In genomic region chr5:43316421-43316820, GRCh38 we compare ENCODE assay signal across 1 cellular context.
TF ChIP-seq lines count a peak whose summit lies in the region.

No MANE protein-coding gene starts in this region.

TF ChIP-seq in HEK293T, 16 proteins besides CTCF, POLR2A, EP300 and RAD21:
- TF ChIP-seq TARDBP (IDR thresholded peaks at IDR 0.05) (no peak), FOXA1 (IDR thresholded peaks at IDR 0.05) (no peak), ARNT (IDR thresholded peaks at IDR 0.05) (no peak), ELF4 (IDR thresholded peaks at IDR 0.05) (no peak), LEF1 (IDR thresholded peaks at IDR 0.05; ENCODE audit: borderline replicate concordance) (no peak)
